In the genomic region with DNA sequence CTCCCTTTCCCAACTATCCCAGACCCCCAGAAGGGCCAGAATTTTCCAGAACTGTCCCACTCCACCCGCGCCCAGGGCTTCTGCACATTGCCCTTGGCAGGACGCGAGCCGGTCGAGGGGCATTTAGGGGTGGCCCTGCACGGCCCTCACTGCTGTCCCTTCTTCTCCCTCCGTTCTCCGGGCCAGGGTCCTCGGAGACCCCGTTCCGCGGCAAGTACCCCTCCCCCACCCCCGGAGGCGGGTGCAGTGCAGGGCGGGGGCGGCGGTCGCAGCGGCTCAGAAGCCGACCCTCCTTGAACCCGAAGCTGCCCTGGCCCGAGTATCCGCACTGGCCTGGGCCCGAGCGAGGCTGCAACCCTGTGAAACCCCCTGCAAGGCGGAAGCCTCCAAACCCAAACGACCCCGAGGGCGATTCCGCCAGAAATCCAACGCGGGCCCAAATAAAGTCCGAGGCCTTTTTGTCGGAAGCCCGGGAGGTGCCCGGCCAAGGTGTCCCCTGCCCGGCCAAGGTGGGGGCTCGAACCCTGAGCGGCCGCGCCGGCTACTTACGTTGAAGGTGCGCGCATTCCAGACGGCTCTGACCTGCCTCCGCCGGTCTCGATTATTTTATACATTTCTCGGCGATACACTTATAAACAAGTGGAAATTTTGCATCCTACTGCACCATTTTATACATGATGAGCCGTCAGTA, we compare ENCODE assay signal across 1 cellular context.
TF ChIP-seq lines count a peak whose summit lies in the region.

No MANE protein-coding gene starts in this region.

TF ChIP-seq in GM12878, 131 proteins besides CTCF, POLR2A, EP300 and RAD21:
- TF ChIP-seq SUZ12 (IDR thresholded peaks at IDR 0.05; ENCODE audit: unreplicated experiment) (peak; percentile 89), CHD1 (IDR thresholded peaks at IDR 0.05; ENCODE audit: low read depth, low read length) (no peak)
